In genomic region chr12:76183459-76184186, GRCh38 we compare ENCODE assay signal across 9 cellular contexts.
DNase-seq lines count a peak whose midpoint lies in the region; ATAC-seq and TF ChIP-seq lines count a peak whose summit lies in the region.
"Had no signal": no experiment of that assay in that cellular context is flagged by ENCODE, and none has a peak within 500 bp of the region (broad histone marks: within the 10 kb centered on the region; RNA-seq: fewer than 3 reads in every experiment).

No MANE protein-coding gene starts in this region.

- H4K20me1 ChIP-seq in osteoblast (ENCODE audit: insufficient read depth, low read length) = no peaks in the 10 kb centered on the region

- ATAC-seq in GM18498 (IDR thresholded peaks at IDR 0.05; ENCODE audit: unreplicated experiment) = peak; percentile 87
- ATAC-seq in GM21723 (IDR thresholded peaks at IDR 0.05; ENCODE audit: unreplicated experiment) = peak; percentile 90

- 18 to 23% (median 22%) methylated on average over 4 of the region's 4 CpGs for WGBS in adrenal gland, 4 donors
- 51 to 59% methylated on average over 4 of the region's 4 CpGs for WGBS in testis, 2 donors

- H3K4me3 ChIP-seq in adrenal gland (no peak overlapping the region), osteoblast (ENCODE audit: insufficient read depth, low read length) (no peak overlapping the region), testis (no peak overlapping the region)
- H3K4me3 ChIP-seq: psoas muscle had no signal

- no peaks in the 10 kb centered on the region for H3K36me3 ChIP-seq in adrenal gland (replicated peaks in 1 of 2)
- no peaks in the 10 kb centered on the region for H3K36me3 ChIP-seq in osteoblast (ENCODE audit: insufficient read depth, low read length)
- no peaks in the 10 kb centered on the region for H3K36me3 ChIP-seq in testis (ENCODE audit: low read depth, missing control alignments)

- DNase-seq in HT-29 (ENCODE audit: low spot score) (peak; percentile 19), adrenal gland (peak; percentile 74 to 89 (median 86)), osteoblast (ENCODE audit: insufficient read length, low spot score, missing footprints) (peak; percentile 77), testis (no peak), NCI-H524 (lab: John Stamatoyannopoulos, UW) (no peak), COLO668 (lab: John Stamatoyannopoulos, UW; ENCODE audit: unreplicated experiment) (no peak)

- H3K27me3 ChIP-seq in adrenal gland = no peaks in the 10 kb centered on the region
- no peaks in the 10 kb centered on the region for H3K27me3 ChIP-seq in osteoblast (ENCODE audit: insufficient read depth, low read length)
- no peaks in the 10 kb centered on the region for H3K27me3 ChIP-seq in testis

- H3K79me2 ChIP-seq in osteoblast (ENCODE audit: insufficient read depth, low read length) = no peaks in the 10 kb centered on the region

- H3K27ac ChIP-seq in adrenal gland (peak overlapping the region in 4 of 5 donors; percentile 48 to 81 (median 60)), osteoblast (ENCODE audit: low read depth, low read length) (peak overlapping the region; percentile 66), testis (no peak overlapping the region)
- H3K27ac ChIP-seq: psoas muscle had no signal

- H3K4me1 ChIP-seq in adrenal gland (replicated peaks in 1 of 2) (peaks cover 6 to 20% of the 10 kb centered on the region in 2 donors), osteoblast (ENCODE audit: insufficient read depth, low read length) (peaks cover 14% of the 10 kb centered on the region), testis (no peaks in the 10 kb centered on the region)
- H3K4me1 ChIP-seq: psoas muscle had no signal

- intact Hi-C loops in adrenal gland (cut with DNase I) (no loop called here), testis (cut with DNase I; ENCODE audit: low total_unique reads) (no loop called here)

- H3K9me3 ChIP-seq in adrenal gland (replicated peaks in 1 of 3) (no peaks in the 10 kb centered on the region), osteoblast (ENCODE audit: low read depth, low read length) (no peaks in the 10 kb centered on the region), testis (no peaks in the 10 kb centered on the region)
- H3K9me3 ChIP-seq: psoas muscle had no signal

- TF ChIP-seq POLR2A in adrenal gland (IDR thresholded peaks at IDR 0.05) (peak in 1 of 2 donors; percentile 14), testis (IDR thresholded peaks at IDR 0.05) (no peak)

- TF ChIP-seq CTCF in adrenal gland (IDR thresholded peaks at IDR 0.05) (no peak), osteoblast (IDR thresholded peaks at IDR 0.05; ENCODE audit: extremely low read depth, low read depth, low read length) (no peak), testis (IDR thresholded peaks at IDR 0.05) (no peak)

- peak overlapping the region; percentile 26 for H2AFZ ChIP-seq in osteoblast (ENCODE audit: low read length)

- H3K4me2 ChIP-seq in osteoblast (ENCODE audit: insufficient read depth, low read length) = peak overlapping the region; percentile 55

Comparison
In these comparisons a context has a peak if more than half of its experiments do, and no peak if none do; other contexts are left out.
1. DNase-seq: peak in HT-29 (single experiment), adrenal gland (7 of 7) and osteoblast (single experiment); none in testis (single experiment), NCI-H524 (0 of 2) and COLO668 (single experiment).
2. H3K27ac ChIP-seq: peak in adrenal gland (4 of 5) and osteoblast (single experiment); none in testis (0 of 2).